9 cellular contexts compared by ENCODE assay signal in the genomic region with DNA sequence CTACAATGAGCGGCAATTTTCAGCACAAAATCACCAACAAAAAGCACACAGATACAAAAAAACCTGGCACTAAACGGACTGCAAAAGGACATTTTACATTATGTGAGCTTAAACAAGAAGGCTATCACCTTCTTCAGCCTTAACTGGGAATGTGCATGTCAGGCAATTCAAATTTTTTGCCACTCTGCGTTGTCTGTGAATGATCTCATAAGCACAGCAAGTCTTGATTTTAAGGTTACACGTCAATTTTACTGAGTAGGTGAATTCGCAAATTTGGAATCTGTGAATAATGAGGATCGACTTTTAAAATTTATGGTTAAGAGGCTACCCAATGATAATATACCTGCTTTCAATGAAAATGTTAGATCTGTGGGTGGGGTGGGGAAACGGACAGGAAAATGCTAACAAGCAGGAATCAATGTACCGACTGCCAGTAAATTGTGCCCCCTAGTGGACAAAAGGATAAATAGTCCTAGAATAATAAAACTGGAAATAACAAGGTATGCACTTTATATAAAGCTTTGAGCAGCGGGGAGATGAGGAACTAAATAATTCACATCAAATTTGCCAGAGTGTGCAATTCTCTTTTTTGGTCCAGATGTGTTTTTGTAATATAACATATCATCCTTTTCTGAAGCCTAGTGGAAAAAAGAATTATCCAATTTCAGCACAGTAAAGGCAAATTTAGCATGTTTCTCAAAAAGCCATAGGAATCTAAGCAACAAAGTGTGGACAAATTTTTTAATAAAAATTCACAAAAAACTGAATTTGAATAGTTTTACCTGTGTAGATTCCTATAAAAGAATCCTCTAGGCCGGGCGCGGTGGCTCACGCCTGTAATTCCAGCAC. TPM values are rescaled to one million over a fixed set of nuclear protein-coding genes. Genes with fewer than 3 reads are reported as not detected.
DNase-seq lines count a peak whose midpoint lies in the region; ATAC-seq, FAIRE-seq and TF ChIP-seq lines count a peak whose summit lies in the region.
"Had no signal": no experiment of that assay in that cellular context is flagged by ENCODE, and none has a peak within 500 bp of the region (broad histone marks: within the 10 kb centered on the region; RNA-seq: fewer than 3 reads in every experiment).

No MANE protein-coding gene starts in this region.

- no peaks in the 10 kb centered on the region for H3K9me3 ChIP-seq in endothelial cell of umbilical vein (replicated peaks; ENCODE audit: control insufficient read depth, insufficient read depth, low read length)

- dilution Hi-C loops in endothelial cell of umbilical vein (cut with MboI; ENCODE audit: extremely low pct_ligation_motif_present, low sequenced_read_pairs), result no loop called here

- BruUV-seq in endothelial cell of umbilical vein (replicated peaks; lab: Mats Ljungman, UMichigan), result no TSS peak

- no peaks in the 10 kb centered on the region for H3K36me3 ChIP-seq in BJ (ENCODE audit: control insufficient read depth, insufficient read depth, low read length)
- no peaks in the 10 kb centered on the region for H3K36me3 ChIP-seq in endothelial cell of umbilical vein (ENCODE audit: control insufficient read depth in 2 of 2, extremely low read depth in 1 of 2, insufficient read depth in 2 of 2, low read length in 2 of 2)

- intact Hi-C loops in endothelial cell of umbilical vein (cut with micrococcal nuclease), result loop anchor here (1.0 to 10.0 kb wide), 5 partner anchors 166 to 532 kb away; a partner anchor contains a TSS

- H3K36me3 Mint-ChIP-seq in naive B cell, result no peaks in the 10 kb centered on the region

- H3K9me1 ChIP-seq in endothelial cell of umbilical vein (replicated peaks; ENCODE audit: control insufficient read depth, extremely low read depth, insufficient read depth, low read length), result no peaks in the 10 kb centered on the region

- no peak overlapping the region for H3K27ac ChIP-seq in endothelial cell of umbilical vein (ENCODE audit: insufficient read depth, low read depth, low read length)

- no peak overlapping the region for H3K27ac Mint-ChIP-seq in naive B cell

- POLR2A ChIA-PET in BJ (lab: Charles Lee) (no interaction called here), endothelial cell of umbilical vein (lab: Charles Lee) (no interaction called here)

- ATAC-seq in GM18861 (IDR thresholded peaks at IDR 0.05; ENCODE audit: unreplicated experiment) (peak; percentile 62), naive B cell (ENCODE audit: low read depth in 2 of 2) (peak in 1 of 2 donors; percentile 47), HG03045 (IDR thresholded peaks at IDR 0.05; ENCODE audit: unreplicated experiment) (no peak), GM18870 (IDR thresholded peaks at IDR 0.05; ENCODE audit: unreplicated experiment) (no peak)

- peaks cover 0 to 5% (median 3%) of the 10 kb centered on the region in 3 donors for H3K27me3 Mint-ChIP-seq in naive B cell

- no peak overlapping the region for H3K4me3 Mint-ChIP-seq in naive B cell

- CTCF ChIA-PET in BJ (lab: Yijun Ruan, JAX) (interaction anchor here (0.8 to 2.2 kb wide), 15 partner anchors 8 to 258 kb away, joined by 3 to 17 read pairs (median 3); no protein-coding TSS in a partner anchor), endothelial cell of umbilical vein (lab: Charles Lee) (interaction anchor here (0.6 to 2.5 kb wide), 28 partner anchors 10 to 534 kb away, joined by 3 to 12 read pairs (median 4); a partner anchor contains a TSS)

- peak overlapping the region; percentile 43 for H3K4me2 ChIP-seq in endothelial cell of umbilical vein (ENCODE audit: insufficient read depth, low read length)

- peaks cover 0 to 11% (median 10%) of the 10 kb centered on the region in 3 donors for H3K4me1 Mint-ChIP-seq in naive B cell

- DNase-seq in BJ (ENCODE audit: low read depth) (no peak), RPMI7951 (ENCODE audit: low read depth) (peak; percentile 43), endothelial cell of umbilical vein (ENCODE audit: low read depth, low spot score) (peak; percentile 72), naive B cell (peak; percentile 41)

- TF ChIP-seq CTCF in BJ (IDR thresholded peaks at IDR 0.05; ENCODE audit: insufficient read depth, low read depth, low read length) (peak; percentile 61), LNCAP (IDR thresholded peaks at IDR 0.05) (peak; percentile 65), endothelial cell of umbilical vein (IDR thresholded peaks at IDR 0.05; ENCODE audit: extremely low read depth in 1 of 2, insufficient read depth in 1 of 2, low read depth in 1 of 2, low read length in 2 of 2) (peak; percentile 37 to 53)

- peak overlapping the region; percentile 82 for H2AFZ ChIP-seq in endothelial cell of umbilical vein (ENCODE audit: low read depth, low read length)

- no peaks in the 10 kb centered on the region for H3K4me1 ChIP-seq in endothelial cell of umbilical vein (ENCODE audit: control insufficient read depth, extremely low read depth, insufficient read depth, low read length)

- no peaks in the 10 kb centered on the region for H3K79me2 ChIP-seq in endothelial cell of umbilical vein (ENCODE audit: control insufficient read depth, insufficient read depth, low read length)

- H3K4me3 ChIP-seq in BJ (ENCODE audit: low read depth, low read length), result no peak overlapping the region
- H3K4me3 ChIP-seq in endothelial cell of umbilical vein (replicated peaks in 1 of 3; ENCODE audit: insufficient read depth in 1 of 3, low read depth in 1 of 3, low read length in 3 of 3), result no peak overlapping the region

- FAIRE-seq in endothelial cell of umbilical vein (lab: Jason Lieb, UNC), result peak; percentile 78

- H3K9ac ChIP-seq in endothelial cell of umbilical vein (replicated peaks; ENCODE audit: extremely low read depth, insufficient read depth, low read length), result no peak overlapping the region

- TF ChIP-seq POLR2A in endothelial cell of umbilical vein (IDR thresholded peaks at IDR 0.05; ENCODE audit: low read depth, low read length), result no peak

- H3K27me3 ChIP-seq in BJ (ENCODE audit: control insufficient read depth, insufficient read depth, low read length), result no peaks in the 10 kb centered on the region
- H3K27me3 ChIP-seq in endothelial cell of umbilical vein (ENCODE audit: control insufficient read depth in 2 of 2, insufficient read depth in 2 of 2, low read length in 2 of 2), result peaks cover 0 to 7% of the 10 kb centered on the region in 2 experiments

- H4K20me1 ChIP-seq in endothelial cell of umbilical vein (replicated peaks; ENCODE audit: control insufficient read depth, extremely low read depth, insufficient read depth, low read length), result no peaks in the 10 kb centered on the region

- H3K9me3 Mint-ChIP-seq in naive B cell, result no peaks in the 10 kb centered on the region

TF ChIP-seq in endothelial cell of umbilical vein, 7 proteins besides CTCF, POLR2A, EP300 and RAD21:
- no peak for TF ChIP-seq GATA2 (IDR thresholded peaks at IDR 0.05; ENCODE audit: insufficient read depth, insufficient read length, low read depth, low read length)
- TF ChIP-seq MYC (IDR thresholded peaks at IDR 0.05; ENCODE audit: low read depth, low read length), result no peak
- TF ChIP-seq, protein P1, sequence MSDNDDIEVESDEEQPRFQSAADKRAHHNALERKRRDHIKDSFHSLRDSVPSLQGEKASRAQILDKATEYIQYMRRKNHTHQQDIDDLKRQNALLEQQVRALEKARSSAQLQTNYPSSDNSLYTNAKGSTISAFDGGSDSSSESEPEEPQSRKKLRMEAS (IDR thresholded peaks at IDR 0.05; ENCODE audit: insufficient read depth, insufficient read length), result no peak
- TF ChIP-seq JUN (IDR thresholded peaks at IDR 0.05; ENCODE audit: borderline replicate concordance, insufficient read depth, insufficient read length, low read depth), result no peak
- no peak for TF ChIP-seq FOS (IDR thresholded peaks at IDR 0.05; ENCODE audit: borderline replicate concordance, insufficient read depth, low read length)
- TF ChIP-seq POLR2AphosphoS5 (IDR thresholded peaks at IDR 0.05; ENCODE audit: insufficient read depth, low read depth, low read length), result no peak
- TF ChIP-seq EZH2 (IDR thresholded peaks at IDR 0.05; ENCODE audit: borderline replicate concordance, low read depth, low read length, severe bottlenecking), result no peak

RNA-seq across cellular contexts. Expression of a gene that starts 20.5 kb away (rescaled TPM):
- polyA plus RNA-seq in BJ (2011; rRNA removed) (not detected in 2 replicates), endothelial cell of umbilical vein (not detected in 2 replicates), naive B cell (ENCODE audit: low read depth in 6 of 6) (under 1 TPM in 2 of 6 donors, not detected in 4; 0.37 to 0.62 TPM)
- polyA minus RNA-seq in BJ (2011; rRNA and poly(A)+ RNA removed), result not detected in 2 replicates
- not detected in 2 replicates for total RNA-seq in RPMI7951 (2014; rRNA removed; shearing (Covaris generic))
- not detected in 2 replicates for total RNA-seq in endothelial cell of umbilical vein
- polyA plus RNA-seq in endothelial cell of umbilical vein (2011; cell fraction: cytosol; rRNA removed), result not detected in 2 replicates
- polyA plus RNA-seq in endothelial cell of umbilical vein (2011; cell fraction: nucleus; rRNA removed), result not detected in 2 replicates
- not detected in 2 replicates for polyA plus RNA-seq in endothelial cell of umbilical vein (2012)
- polyA minus RNA-seq in endothelial cell of umbilical vein, result not detected in 2 replicates
- not detected for polyA minus RNA-seq in endothelial cell of umbilical vein (2011; cell fraction: cytosol; rRNA and poly(A)+ RNA removed)
- not detected in 2 replicates for polyA minus RNA-seq in endothelial cell of umbilical vein (2011; cell fraction: nucleus; rRNA and poly(A)+ RNA removed)
- total RNA-seq: mononuclear cell had no signal
